In the genomic region with DNA sequence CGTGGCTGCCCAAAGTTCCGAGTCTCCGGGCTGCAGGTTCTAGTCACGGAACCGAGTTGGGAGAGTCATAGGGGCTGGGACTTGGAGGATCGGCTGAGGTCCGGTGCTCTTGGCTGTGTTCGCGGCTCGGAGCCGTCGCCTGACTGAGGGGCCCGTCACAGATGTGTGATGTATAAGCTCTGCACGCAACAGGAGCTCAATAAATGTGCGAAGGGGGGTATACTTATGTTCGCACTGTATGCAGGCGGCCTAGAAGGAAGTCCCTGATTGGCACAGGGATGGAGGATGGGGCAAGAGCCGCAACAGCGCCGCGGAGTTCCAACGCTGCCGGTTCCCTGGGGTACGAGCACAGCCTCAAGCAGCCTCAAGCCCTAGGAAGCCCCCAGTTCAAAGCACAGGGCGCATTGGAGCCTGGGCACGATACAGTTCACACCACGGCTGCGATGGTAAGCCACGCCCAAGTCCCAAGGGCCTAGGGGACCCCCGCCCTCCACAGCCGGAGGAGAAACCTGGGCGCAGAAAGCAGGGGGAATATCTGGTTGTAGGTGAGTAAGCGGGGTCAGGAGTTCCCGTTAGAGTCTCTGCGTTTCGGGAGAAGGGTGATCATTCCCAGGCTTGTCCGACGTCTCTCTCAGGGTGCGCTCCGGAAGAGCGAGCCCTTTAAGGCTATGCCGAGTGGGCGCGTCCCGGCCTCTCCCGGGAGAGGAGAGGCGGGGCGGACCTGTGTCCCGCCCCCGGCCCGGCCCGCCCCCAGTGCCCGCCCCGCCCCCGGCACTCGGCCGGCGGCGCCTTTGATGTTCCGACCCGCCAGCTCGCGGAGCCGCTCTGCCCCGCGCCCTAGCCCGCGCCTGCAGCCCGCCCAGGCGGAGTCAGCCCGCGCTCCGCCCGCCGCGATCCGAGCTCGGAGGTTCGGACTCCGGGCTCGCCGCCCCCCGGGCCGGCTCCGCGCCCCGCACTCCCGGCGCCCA, we compare ENCODE assay signal across 8 cellular contexts. TPM values are rescaled to one million over a fixed set of nuclear protein-coding genes. Genes with fewer than 3 reads are reported as not detected.
A peak's percentile ranks its signal among the peaks of the same experiment; 100 is the strongest.
DNase-seq lines count a peak whose midpoint lies in the region; ATAC-seq and TF ChIP-seq lines count a peak whose summit lies in the region.

A gene (plus strand): TSS at position 774 of the 968 bp plus-strand sequence. CDS start 226 bp downstream, outside the sequence.

- H3K27me3 ChIP-seq in colonic mucosa (peaks cover 12% of the 10 kb centered on the region), layer of hippocampus (ENCODE audit: control insufficient read depth, insufficient read depth, low read length) (no peaks in the 10 kb centered on the region)

- no peak for TF ChIP-seq CTCF in colonic mucosa (IDR thresholded peaks at IDR 0.05)

- no peaks in the 10 kb centered on the region for H3K36me3 ChIP-seq in colonic mucosa

- peak; percentile 74 for DNase-seq in ACHN
- peak; percentile 83 for DNase-seq in NCI-H2227 (lab: John Stamatoyannopoulos, UW; ENCODE audit: unreplicated experiment)
- peak; percentile 75 for DNase-seq in activated CD4-positive, alpha-beta T cell treated with anti-CD3 and anti-CD28 coated beads for 1 hour
- peak; percentile 78 for DNase-seq in colonic mucosa
- DNase-seq in stimulated activated CD4-positive, alpha-beta T cell treated with anti-CD3 and anti-CD28 coated beads, Interleukin-1b, Interleukin-23, amount 100 ng/mL, for 1 hour (ENCODE audit: low read depth in 2 of 2), result peak; percentile 48 to 62

- H3K4me3 ChIP-seq in colonic mucosa, result peak within 1 kb of the TSS; percentile 52

- H3K9ac ChIP-seq in colonic mucosa (ENCODE audit: low read depth in 2 of 2, low read length in 2 of 2), result peak within 1 kb of the TSS; percentile 74 to 83

- in situ Hi-C loops in ACHN (cut with HindIII; ENCODE audit: low pct_ligation_motif_present, low pct_unique_long_range_greater_than_20kb, low sequenced_read_pairs), result no loop called here

- ATAC-seq in GM18858 (IDR thresholded peaks at IDR 0.05; ENCODE audit: unreplicated experiment), result peak; percentile 69
- peak; percentile 70 for ATAC-seq in HG02981 (IDR thresholded peaks at IDR 0.05; ENCODE audit: unreplicated experiment)

- intact Hi-C loops in colonic mucosa (cut with DNase I), result no loop called here

- no peaks in the 10 kb centered on the region for H3K4me1 ChIP-seq in colonic mucosa

- no peaks in the 10 kb centered on the region for H3K9me3 ChIP-seq in colonic mucosa

- no peak within 1 kb of the TSS for H3K27ac ChIP-seq in colonic mucosa
- peak within 1 kb of the TSS; percentile 27 for H3K27ac ChIP-seq in layer of hippocampus (ENCODE audit: low read depth, low read length)

RNA-seq across cellular contexts. Expression of the gene that starts here (rescaled TPM):
- total RNA-seq in colonic mucosa, result 1 to 10 TPM; 4.3 to 9.4 TPM
